ENCODE assay signal across 1 cellular context in genomic region chr14:95417492-95417891, GRCh38.
TF ChIP-seq lines count a peak whose summit lies in the region.

No MANE protein-coding gene starts in this region.

TF ChIP-seq in neural cell, 6 proteins besides CTCF, POLR2A, EP300 and RAD21:
- TF ChIP-seq SMC3 (conservative IDR thresholded peaks at IDR 0.05; ENCODE audit: poor library complexity) (no peak), MXI1 (conservative IDR thresholded peaks at IDR 0.05; ENCODE audit: poor library complexity, severe bottlenecking) (no peak), TAF1 (IDR thresholded peaks at IDR 0.05; ENCODE audit: low read depth) (no peak), EZH2 (IDR thresholded peaks at IDR 0.05; ENCODE audit: borderline replicate concordance, insufficient read depth, low read length, poor library complexity, severe bottlenecking) (no peak), POLR2AphosphoS5 (IDR thresholded peaks at IDR 0.05) (no peak)
- TF ChIP-seq, protein P1, sequence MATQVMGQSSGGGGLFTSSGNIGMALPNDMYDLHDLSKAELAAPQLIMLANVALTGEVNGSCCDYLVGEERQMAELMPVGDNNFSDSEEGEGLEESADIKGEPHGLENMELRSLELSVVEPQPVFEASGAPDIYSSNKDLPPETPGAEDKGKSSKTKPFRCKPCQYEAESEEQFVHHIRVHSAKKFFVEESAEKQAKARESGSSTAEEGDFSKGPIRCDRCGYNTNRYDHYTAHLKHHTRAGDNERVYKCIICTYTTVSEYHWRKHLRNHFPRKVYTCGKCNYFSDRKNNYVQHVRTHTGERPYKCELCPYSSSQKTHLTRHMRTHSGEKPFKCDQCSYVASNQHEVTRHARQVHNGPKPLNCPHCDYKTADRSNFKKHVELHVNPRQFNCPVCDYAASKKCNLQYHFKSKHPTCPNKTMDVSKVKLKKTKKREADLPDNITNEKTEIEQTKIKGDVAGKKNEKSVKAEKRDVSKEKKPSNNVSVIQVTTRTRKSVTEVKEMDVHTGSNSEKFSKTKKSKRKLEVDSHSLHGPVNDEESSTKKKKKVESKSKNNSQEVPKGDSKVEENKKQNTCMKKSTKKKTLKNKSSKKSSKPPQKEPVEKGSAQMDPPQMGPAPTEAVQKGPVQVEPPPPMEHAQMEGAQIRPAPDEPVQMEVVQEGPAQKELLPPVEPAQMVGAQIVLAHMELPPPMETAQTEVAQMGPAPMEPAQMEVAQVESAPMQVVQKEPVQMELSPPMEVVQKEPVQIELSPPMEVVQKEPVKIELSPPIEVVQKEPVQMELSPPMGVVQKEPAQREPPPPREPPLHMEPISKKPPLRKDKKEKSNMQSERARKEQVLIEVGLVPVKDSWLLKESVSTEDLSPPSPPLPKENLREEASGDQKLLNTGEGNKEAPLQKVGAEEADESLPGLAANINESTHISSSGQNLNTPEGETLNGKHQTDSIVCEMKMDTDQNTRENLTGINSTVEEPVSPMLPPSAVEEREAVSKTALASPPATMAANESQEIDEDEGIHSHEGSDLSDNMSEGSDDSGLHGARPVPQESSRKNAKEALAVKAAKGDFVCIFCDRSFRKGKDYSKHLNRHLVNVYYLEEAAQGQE (IDR thresholded peaks at IDR 0.05; ENCODE audit: borderline replicate concordance), result no peak
